11 cellular contexts compared by ENCODE assay signal in the genomic region with DNA sequence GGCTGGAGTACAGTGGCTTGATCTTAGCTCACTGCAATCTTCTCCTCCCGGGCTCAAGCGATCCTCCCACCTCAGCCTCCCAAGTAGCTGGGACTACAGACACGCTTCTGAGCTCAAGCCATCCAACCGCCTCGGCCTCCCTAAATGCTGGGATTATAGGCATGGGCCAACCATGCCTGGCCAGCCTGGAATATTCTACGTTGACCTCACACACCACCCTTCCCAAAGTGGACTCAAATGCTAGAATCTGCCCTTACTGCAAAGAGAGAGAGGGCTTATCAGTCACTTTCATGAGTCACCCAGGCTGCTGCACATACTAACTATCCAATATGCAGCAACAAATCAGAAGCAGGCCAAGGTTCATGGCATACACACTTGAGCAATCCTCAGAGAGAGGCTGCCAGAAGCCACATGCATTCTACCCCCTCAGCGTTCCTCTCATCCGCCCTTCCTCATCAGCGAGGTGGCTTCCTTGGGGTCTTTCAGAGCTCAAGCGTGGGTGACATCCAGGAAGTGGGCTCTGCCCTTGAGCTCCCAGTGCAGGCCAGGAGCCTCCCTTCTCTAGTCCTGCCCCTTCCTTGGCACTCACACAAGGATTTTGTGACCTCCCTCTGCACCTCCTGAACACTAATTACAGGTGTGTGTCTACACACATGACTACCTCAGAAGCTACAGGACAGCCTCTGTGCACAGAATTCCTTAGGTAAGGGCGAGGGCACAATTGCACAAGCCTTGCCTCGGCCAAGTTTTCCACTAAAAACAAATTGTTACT. TPM values are rescaled to one million over a fixed set of nuclear protein-coding genes. Genes with fewer than 3 reads are reported as not detected.
DNase-seq lines count a peak whose midpoint lies in the region; ATAC-seq and TF ChIP-seq lines count a peak whose summit lies in the region.
"Had no signal": no experiment of that assay in that cellular context is flagged by ENCODE, and none has a peak within 500 bp of the region (broad histone marks: within the 10 kb centered on the region; RNA-seq: fewer than 3 reads in every experiment).

No MANE protein-coding gene starts in this region.

- no peaks in the 10 kb centered on the region for H3K36me3 ChIP-seq in ovary
- H3K36me3 ChIP-seq: cardiac muscle cell had no signal

- ATAC-seq in T-helper 17 cell (no peak), GM19328 (IDR thresholded peaks at IDR 0.05; ENCODE audit: unreplicated experiment) (no peak)

- H3K27ac Mint-ChIP-seq in T-helper 17 cell: no peak overlapping the region

- H3K27me3 Mint-ChIP-seq in T-helper 17 cell: peaks cover 8% of the 10 kb centered on the region

- H3K36me3 Mint-ChIP-seq in T-helper 17 cell (ENCODE audit: low read depth): peaks cover 2% of the 10 kb centered on the region

- no peaks in the 10 kb centered on the region for H3K27me3 ChIP-seq in ovary
- H3K27me3 ChIP-seq: cardiac muscle cell had no signal

- peaks cover 10% of the 10 kb centered on the region for H3K4me1 ChIP-seq in ovary (ENCODE audit: insufficient read depth)

- no peak overlapping the region for H3K4me3 Mint-ChIP-seq in T-helper 17 cell

- peak overlapping the region; percentile 40 for H3K27ac ChIP-seq in epithelial cell of prostate
- no peak overlapping the region for H3K27ac ChIP-seq in ovary
- H3K27ac ChIP-seq: cardiac muscle cell had no signal

- H3K9me3 ChIP-seq in ovary: no peaks in the 10 kb centered on the region
- H3K9me3 ChIP-seq in T-helper 17 cell (ENCODE audit: control insufficient read depth, low read length, poor library complexity, severe bottlenecking): no peaks in the 10 kb centered on the region

- H3K4me3 ChIP-seq in ovary: no peak overlapping the region
- H3K4me3 ChIP-seq: cardiac muscle cell had no signal

- TF ChIP-seq EP300 in ovary (IDR thresholded peaks at IDR 0.05): no peak

- TF ChIP-seq CTCF in ovary (IDR thresholded peaks at IDR 0.05): no peak

- WGBS in ovary, 3 donors: 42 to 55% (median 48%) methylated on average over 12 of the region's 12 CpGs

- intact Hi-C loops in ovary (cut with DNase I): no loop called here

- DNase-seq in EL (peak; percentile 81), NOMO-1 treated with DMSO at 0.1 percent for 48 hours (lab: John Stamatoyannopoulos, UW; ENCODE audit: unreplicated experiment) (peak; percentile 53), epithelial cell of prostate (ENCODE audit: low read depth, low spot score) (peak; percentile 46), ovary (peak; percentile 28 to 67 (median 49)), T-helper 17 cell (no peak)
- no peak for DNase-seq in activated effector memory CD4-positive, alpha-beta T cell treated with anti-CD3 and anti-CD28 coated beads, Interleukin-2, amount 50 U/mL, for 16 hours
- DNase-seq in stimulated activated CD4-positive, alpha-beta T cell treated with anti-CD3 and anti-CD28 coated beads, Interleukin-2, amount 100 ng/mL, for 24 hours: no peak
- DNase-seq: NCI-H1048, T-helper 9 cell had no signal

- no peak for TF ChIP-seq POLR2A in ovary (IDR thresholded peaks at IDR 0.05)

- no peaks in the 10 kb centered on the region for H3K4me1 Mint-ChIP-seq in T-helper 17 cell

RNA-seq across cellular contexts. Expression of gene SIAH1, which starts 24.8 kb away (rescaled TPM):
- total RNA-seq in ovary (10 to 100 TPM; 24.3 to 36.4 (median 28.6) TPM), T-helper 17 cell (10 to 100 TPM; 36.4 to 41.2 TPM)
- 10 to 100 TPM; 24.6 to 26.5 TPM for polyA plus RNA-seq in ovary

Comparison
In these comparisons a context has a peak if more than half of its experiments do, and no peak if none do; other contexts are left out.
1. DNase-seq: peak in EL (single experiment), NOMO-1 treated with DMSO at 0.1 percent for 48 hours (single experiment), epithelial cell of prostate (single experiment) and ovary (5 of 5); none in activated effector memory CD4-positive, alpha-beta T cell treated with anti-CD3 and anti-CD28 coated beads, Interleukin-2, amount 50 U/mL, for 16 hours (single experiment), T-helper 17 cell (0 of 3) and stimulated activated CD4-positive, alpha-beta T cell treated with anti-CD3 and anti-CD28 coated beads, Interleukin-2, amount 100 ng/mL, for 24 hours (0 of 2).